Comparison of ENCODE assay signal across 1 cellular context in genomic region chr20:20017001-20017851, GRCh38.
A peak's percentile ranks its signal among the peaks of the same experiment; 100 is the strongest.
TF ChIP-seq lines count a peak whose summit lies in the region.

NAA20 (plus strand) TSS chr20:20017362; CDS start chr20:20017397, 35 bp downstream.

TF ChIP-seq in HepG2, 621 proteins besides CTCF, POLR2A, EP300 and RAD21 (continued from another document and continues in another):
- TF ChIP-seq, protein P1, sequence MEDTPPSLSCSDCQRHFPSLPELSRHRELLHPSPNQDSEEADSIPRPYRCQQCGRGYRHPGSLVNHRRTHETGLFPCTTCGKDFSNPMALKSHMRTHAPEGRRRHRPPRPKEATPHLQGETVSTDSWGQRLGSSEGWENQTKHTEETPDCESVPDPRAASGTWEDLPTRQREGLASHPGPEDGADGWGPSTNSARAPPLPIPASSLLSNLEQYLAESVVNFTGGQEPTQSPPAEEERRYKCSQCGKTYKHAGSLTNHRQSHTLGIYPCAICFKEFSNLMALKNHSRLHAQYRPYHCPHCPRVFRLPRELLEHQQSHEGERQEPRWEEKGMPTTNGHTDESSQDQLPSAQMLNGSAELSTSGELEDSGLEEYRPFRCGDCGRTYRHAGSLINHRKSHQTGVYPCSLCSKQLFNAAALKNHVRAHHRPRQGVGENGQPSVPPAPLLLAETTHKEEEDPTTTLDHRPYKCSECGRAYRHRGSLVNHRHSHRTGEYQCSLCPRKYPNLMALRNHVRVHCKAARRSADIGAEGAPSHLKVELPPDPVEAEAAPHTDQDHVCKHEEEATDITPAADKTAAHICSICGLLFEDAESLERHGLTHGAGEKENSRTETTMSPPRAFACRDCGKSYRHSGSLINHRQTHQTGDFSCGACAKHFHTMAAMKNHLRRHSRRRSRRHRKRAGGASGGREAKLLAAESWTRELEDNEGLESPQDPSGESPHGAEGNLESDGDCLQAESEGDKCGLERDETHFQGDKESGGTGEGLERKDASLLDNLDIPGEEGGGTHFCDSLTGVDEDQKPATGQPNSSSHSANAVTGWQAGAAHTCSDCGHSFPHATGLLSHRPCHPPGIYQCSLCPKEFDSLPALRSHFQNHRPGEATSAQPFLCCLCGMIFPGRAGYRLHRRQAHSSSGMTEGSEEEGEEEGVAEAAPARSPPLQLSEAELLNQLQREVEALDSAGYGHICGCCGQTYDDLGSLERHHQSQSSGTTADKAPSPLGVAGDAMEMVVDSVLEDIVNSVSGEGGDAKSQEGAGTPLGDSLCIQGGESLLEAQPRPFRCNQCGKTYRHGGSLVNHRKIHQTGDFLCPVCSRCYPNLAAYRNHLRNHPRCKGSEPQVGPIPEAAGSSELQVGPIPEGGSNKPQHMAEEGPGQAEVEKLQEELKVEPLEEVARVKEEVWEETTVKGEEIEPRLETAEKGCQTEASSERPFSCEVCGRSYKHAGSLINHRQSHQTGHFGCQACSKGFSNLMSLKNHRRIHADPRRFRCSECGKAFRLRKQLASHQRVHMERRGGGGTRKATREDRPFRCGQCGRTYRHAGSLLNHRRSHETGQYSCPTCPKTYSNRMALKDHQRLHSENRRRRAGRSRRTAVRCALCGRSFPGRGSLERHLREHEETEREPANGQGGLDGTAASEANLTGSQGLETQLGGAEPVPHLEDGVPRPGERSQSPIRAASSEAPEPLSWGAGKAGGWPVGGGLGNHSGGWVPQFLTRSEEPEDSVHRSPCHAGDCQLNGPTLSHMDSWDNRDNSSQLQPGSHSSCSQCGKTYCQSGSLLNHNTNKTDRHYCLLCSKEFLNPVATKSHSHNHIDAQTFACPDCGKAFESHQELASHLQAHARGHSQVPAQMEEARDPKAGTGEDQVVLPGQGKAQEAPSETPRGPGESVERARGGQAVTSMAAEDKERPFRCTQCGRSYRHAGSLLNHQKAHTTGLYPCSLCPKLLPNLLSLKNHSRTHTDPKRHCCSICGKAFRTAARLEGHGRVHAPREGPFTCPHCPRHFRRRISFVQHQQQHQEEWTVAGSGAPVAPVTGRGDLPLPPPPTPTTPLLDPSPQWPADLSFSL (CRISPR knock-in tag; IDR thresholded peaks at IDR 0.05): no peak
- TF ChIP-seq NFE2 (CRISPR knock-in tag; IDR thresholded peaks at IDR 0.05) (no peak; the same call in 1 of the 2 replicates), ZNF383 (CRISPR knock-in tag; IDR thresholded peaks at IDR 0.05; ENCODE audit: borderline replicate concordance) (peak; percentile 72; the same call in 1 of the 2 replicates), ZNF639 (CRISPR knock-in tag; conservative IDR thresholded peaks at IDR 0.05) (peak; percentile 98), CHD2 (IDR thresholded peaks at IDR 0.05; ENCODE audit: low read depth, low read length) (peak; percentile 55; the same call in 1 of the 2 replicates), ZNF670 (CRISPR knock-in tag; IDR thresholded peaks at IDR 0.05; ENCODE audit: borderline replicate concordance) (peak; percentile 98; the same call in 1 of the 2 replicates), RXRB (CRISPR knock-in tag; IDR thresholded peaks at IDR 0.05; ENCODE audit: borderline replicate concordance) (peak; percentile 86), NCOA5 (CRISPR knock-in tag; IDR thresholded peaks at IDR 0.05) (no peak), RFXAP (CRISPR knock-in tag; IDR thresholded peaks at IDR 0.05; ENCODE audit: borderline replicate concordance) (peak; percentile 83; the same call in 1 of the 2 replicates), ZNF883 (CRISPR knock-in tag; IDR thresholded peaks at IDR 0.05; ENCODE audit: not compliant biosample characterization) (peak; percentile 99), RBAK (CRISPR knock-in tag; IDR thresholded peaks at IDR 0.05) (peak; percentile 96), RFX5 (IDR thresholded peaks at IDR 0.05; ENCODE audit: low read depth, low read length) (peak; percentile 62; the same call in 1 of the 2 replicates), PRMT3 (CRISPR knock-in tag; IDR thresholded peaks at IDR 0.05; ENCODE audit: borderline replicate concordance, low read depth) (no peak), CCAR2 (optimal IDR thresholded peaks at IDR 0.05; ENCODE audit: low read depth, low read length) (no peak), SIN3B (IDR thresholded peaks at IDR 0.05; ENCODE audit: low read length) (peak; percentile 84), GATAD2A (CRISPR knock-in tag; IDR thresholded peaks at IDR 0.05) (peak; percentile 87), KLF11 (CRISPR knock-in tag; IDR thresholded peaks at IDR 0.05) (0 out of 2 replicates have a peak, but pooled peaks have one; percentile 77), ZNF816 (CRISPR knock-in tag; IDR thresholded peaks at IDR 0.05; ENCODE audit: borderline replicate concordance) (peak; percentile 89; the same call in 1 of the 2 replicates), AKAP8 (CRISPR knock-in tag; IDR thresholded peaks at IDR 0.05) (peak; percentile 75), ZBTB39 (CRISPR knock-in tag; IDR thresholded peaks at IDR 0.05) (no peak; the same call in 1 of the 2 replicates), ZNF562 (CRISPR knock-in tag; IDR thresholded peaks at IDR 0.05; ENCODE audit: borderline replicate concordance) (peak; percentile 57; the same call in 1 of the 2 replicates), ZNF501 (CRISPR knock-in tag; IDR thresholded peaks at IDR 0.05) (peak; percentile 99), NKX3-1 (CRISPR knock-in tag; IDR thresholded peaks at IDR 0.05) (peak; percentile 97), ATF7-NPFF (CRISPR knock-in tag; IDR thresholded peaks at IDR 0.05; ENCODE audit: low read depth) (peak; percentile 94), MEIS2 (CRISPR knock-in tag; IDR thresholded peaks at IDR 0.05) (peak; percentile 76), SMARCE1 (IDR thresholded peaks at IDR 0.05; ENCODE audit: borderline replicate concordance) (no peak), SALL1 (CRISPR knock-in tag; IDR thresholded peaks at IDR 0.05) (peak; percentile 99), ZNF839 (CRISPR knock-in tag; IDR thresholded peaks at IDR 0.05; ENCODE audit: borderline replicate concordance) (peak; percentile 82), ZKSCAN1 (IDR thresholded peaks at IDR 0.05; ENCODE audit: low read length) (0 out of 2 replicates have a peak, but pooled peaks have one; percentile 11), HMG20B (CRISPR knock-in tag; conservative IDR thresholded peaks at IDR 0.05) (no peak), GMEB1 (CRISPR knock-in tag; IDR thresholded peaks at IDR 0.05; ENCODE audit: borderline replicate concordance) (peak; percentile 93), FUBP1 (CRISPR knock-in tag; IDR thresholded peaks at IDR 0.05; ENCODE audit: borderline replicate concordance) (no peak)
- TF ChIP-seq, protein P2, sequence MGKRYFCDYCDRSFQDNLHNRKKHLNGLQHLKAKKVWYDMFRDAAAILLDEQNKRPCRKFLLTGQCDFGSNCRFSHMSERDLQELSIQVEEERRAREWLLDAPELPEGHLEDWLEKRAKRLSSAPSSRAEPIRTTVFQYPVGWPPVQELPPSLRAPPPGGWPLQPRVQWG (CRISPR knock-in tag; IDR thresholded peaks at IDR 0.05; ENCODE audit: borderline replicate concordance, low read depth): peak; percentile 26; the same call in 1 of the 2 replicates
- TF ChIP-seq, protein P3, sequence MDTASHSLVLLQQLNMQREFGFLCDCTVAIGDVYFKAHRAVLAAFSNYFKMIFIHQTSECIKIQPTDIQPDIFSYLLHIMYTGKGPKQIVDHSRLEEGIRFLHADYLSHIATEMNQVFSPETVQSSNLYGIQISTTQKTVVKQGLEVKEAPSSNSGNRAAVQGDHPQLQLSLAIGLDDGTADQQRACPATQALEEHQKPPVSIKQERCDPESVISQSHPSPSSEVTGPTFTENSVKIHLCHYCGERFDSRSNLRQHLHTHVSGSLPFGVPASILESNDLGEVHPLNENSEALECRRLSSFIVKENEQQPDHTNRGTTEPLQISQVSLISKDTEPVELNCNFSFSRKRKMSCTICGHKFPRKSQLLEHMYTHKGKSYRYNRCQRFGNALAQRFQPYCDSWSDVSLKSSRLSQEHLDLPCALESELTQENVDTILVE (CRISPR knock-in tag; IDR thresholded peaks at IDR 0.05): peak; percentile 98
- TF ChIP-seq, protein P4, sequence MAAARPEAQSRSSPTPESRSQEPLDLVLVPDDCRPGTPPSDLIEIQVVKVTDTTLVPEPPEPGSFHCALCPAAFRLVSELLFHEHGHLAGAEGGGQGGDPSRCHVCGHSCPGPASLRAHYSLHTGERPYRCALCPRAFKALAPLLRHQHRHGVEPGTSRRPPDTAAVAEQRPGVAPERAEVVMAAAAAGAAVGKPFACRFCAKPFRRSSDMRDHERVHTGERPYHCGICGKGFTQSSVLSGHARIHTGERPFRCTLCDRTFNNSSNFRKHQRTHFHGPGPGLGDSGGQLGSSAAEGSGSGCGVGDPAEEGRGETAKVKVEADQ (CRISPR knock-in tag; IDR thresholded peaks at IDR 0.05; ENCODE audit: borderline replicate concordance): peak; percentile 40; the same call in 1 of the 2 replicates
- TF ChIP-seq, protein P5, sequence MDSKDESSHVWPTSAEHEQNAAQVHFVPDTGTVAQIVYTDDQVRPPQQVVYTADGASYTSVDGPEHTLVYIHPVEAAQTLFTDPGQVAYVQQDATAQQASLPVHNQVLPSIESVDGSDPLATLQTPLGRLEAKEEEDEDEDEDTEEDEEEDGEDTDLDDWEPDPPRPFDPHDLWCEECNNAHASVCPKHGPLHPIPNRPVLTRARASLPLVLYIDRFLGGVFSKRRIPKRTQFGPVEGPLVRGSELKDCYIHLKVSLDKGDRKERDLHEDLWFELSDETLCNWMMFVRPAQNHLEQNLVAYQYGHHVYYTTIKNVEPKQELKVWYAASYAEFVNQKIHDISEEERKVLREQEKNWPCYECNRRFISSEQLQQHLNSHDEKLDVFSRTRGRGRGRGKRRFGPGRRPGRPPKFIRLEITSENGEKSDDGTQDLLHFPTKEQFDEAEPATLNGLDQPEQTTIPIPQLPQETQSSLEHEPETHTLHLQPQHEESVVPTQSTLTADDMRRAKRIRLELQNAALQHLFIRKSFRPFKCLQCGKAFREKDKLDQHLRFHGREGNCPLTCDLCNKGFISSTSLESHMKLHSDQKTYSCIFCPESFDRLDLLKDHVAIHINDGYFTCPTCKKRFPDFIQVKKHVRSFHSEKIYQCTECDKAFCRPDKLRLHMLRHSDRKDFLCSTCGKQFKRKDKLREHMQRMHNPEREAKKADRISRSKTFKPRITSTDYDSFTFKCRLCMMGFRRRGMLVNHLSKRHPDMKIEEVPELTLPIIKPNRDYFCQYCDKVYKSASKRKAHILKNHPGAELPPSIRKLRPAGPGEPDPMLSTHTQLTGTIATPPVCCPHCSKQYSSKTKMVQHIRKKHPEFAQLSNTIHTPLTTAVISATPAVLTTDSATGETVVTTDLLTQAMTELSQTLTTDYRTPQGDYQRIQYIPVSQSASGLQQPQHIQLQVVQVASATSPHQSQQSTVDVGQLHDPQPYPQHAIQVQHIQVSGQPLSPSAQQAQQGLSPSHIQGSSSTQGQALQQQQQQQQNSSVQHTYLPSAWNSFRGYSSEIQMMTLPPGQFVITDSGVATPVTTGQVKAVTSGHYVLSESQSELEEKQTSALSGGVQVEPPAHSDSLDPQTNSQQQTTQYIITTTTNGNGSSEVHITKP (CRISPR knock-in tag; IDR thresholded peaks at IDR 0.05; ENCODE audit: low read depth): peak; percentile 70; the same call in 1 of the 2 replicates
